Comparison of ENCODE assay signal across 8 cellular contexts in genomic region chr22:24953294-24954113, GRCh38. TPM values are rescaled to one million over a fixed set of nuclear protein-coding genes. Genes with fewer than 3 reads are reported as not detected.
DNase-seq lines count a peak whose midpoint lies in the region; ATAC-seq lines count a peak whose summit lies in the region.

No MANE protein-coding gene starts in this region.

- peak overlapping the region; percentile 51 to 67 (median 59) for H3K4me3 Mint-ChIP-seq in immature natural killer cell
- H3K4me3 Mint-ChIP-seq in stimulated activated naive B cell treated with anti-CD40 and anti-IgM and Interleukin-4, amounts not matched to agents 10 μg/mL and 1 μg/mL and 100 μg/mL, for 72 hours: peak overlapping the region; percentile 59 to 94

- peaks cover 25 to 26% of the 10 kb centered on the region in 2 donors for H3K4me1 Mint-ChIP-seq in immature natural killer cell
- peaks cover 9 to 14% of the 10 kb centered on the region in 2 donors for H3K4me1 Mint-ChIP-seq in stimulated activated naive B cell treated with anti-CD40 and anti-IgM and Interleukin-4, amounts not matched to agents 10 μg/mL and 1 μg/mL and 100 μg/mL, for 72 hours

- H3K27ac ChIP-seq in angular gyrus (ENCODE audit: low read depth, low read length): peak overlapping the region; percentile 37

- peak overlapping the region in 1 of 6 donors; percentile 8 for H3K27ac Mint-ChIP-seq in immature natural killer cell
- no peak overlapping the region for H3K27ac Mint-ChIP-seq in stimulated activated naive B cell treated with anti-CD40 and anti-IgM and Interleukin-4, amounts not matched to agents 10 μg/mL and 1 μg/mL and 100 μg/mL, for 72 hours

- H3K36me3 Mint-ChIP-seq in immature natural killer cell: no peaks in the 10 kb centered on the region
- peaks cover 0 to 3% of the 10 kb centered on the region in 2 donors for H3K36me3 Mint-ChIP-seq in stimulated activated naive B cell treated with anti-CD40 and anti-IgM and Interleukin-4, amounts not matched to agents 10 μg/mL and 1 μg/mL and 100 μg/mL, for 72 hours

- H3K9me3 Mint-ChIP-seq in immature natural killer cell: no peaks in the 10 kb centered on the region
- no peaks in the 10 kb centered on the region for H3K9me3 Mint-ChIP-seq in stimulated activated naive B cell treated with anti-CD40 and anti-IgM and Interleukin-4, amounts not matched to agents 10 μg/mL and 1 μg/mL and 100 μg/mL, for 72 hours

- peaks cover 10 to 29% (median 15%) of the 10 kb centered on the region in 3 donors for H3K27me3 Mint-ChIP-seq in immature natural killer cell (ENCODE audit: low read depth in 3 of 3)
- H3K27me3 Mint-ChIP-seq in stimulated activated naive B cell treated with anti-CD40 and anti-IgM and Interleukin-4, amounts not matched to agents 10 μg/mL and 1 μg/mL and 100 μg/mL, for 72 hours: peaks cover 70 to 71% of the 10 kb centered on the region in 2 donors

- peak; percentile 35 for DNase-seq in HuH-7.5 (ENCODE audit: low spot score)
- DNase-seq in immature natural killer cell: peak in 1 of 3 donors; percentile 7
- no peak for DNase-seq in stimulated activated naive B cell treated with anti-CD40 and anti-IgM and Interleukin-4, amounts not matched to agents 10 μg/mL and 1 μg/mL and 100 μg/mL, for 72 hours
- no peak for DNase-seq in NOMO-1 (lab: John Stamatoyannopoulos, UW; ENCODE audit: unreplicated experiment in 2 of 2)
- DNase-seq in GM03348 (ENCODE audit: low spot score): no peak

- no peak for ATAC-seq in stimulated activated naive B cell treated with anti-CD40 and anti-IgM and Interleukin-4, amounts not matched to agents 10 μg/mL and 1 μg/mL and 100 μg/mL, for 72 hours (replicated peaks)
- ATAC-seq in GM19351 (IDR thresholded peaks at IDR 0.05; ENCODE audit: unreplicated experiment): no peak
- ATAC-seq in GM18511 (IDR thresholded peaks at IDR 0.05; ENCODE audit: unreplicated experiment): no peak

RNA-seq across cellular contexts. Expression of gene KIAA1671, which starts 1.0 kb away (rescaled TPM):
- polyA plus RNA-seq in immature natural killer cell: 1 to 10 TPM in 2 of 3 donors, under 1 TPM in 1; 0.43 to 3.0 (median 2.5) TPM

RNA-seq across cellular contexts. Expression of gene LHFPL7, which starts 7.0 kb away (rescaled TPM):
- polyA plus RNA-seq in immature natural killer cell: not detected
